18 cellular contexts compared by ENCODE assay signal in genomic region chr1:112721966-112722524, GRCh38. TPM values are rescaled to one million over a fixed set of nuclear protein-coding genes. Genes with fewer than 3 reads are reported as not detected.
DNase-seq lines count a peak whose midpoint lies in the region; ATAC-seq and TF ChIP-seq lines count a peak whose summit lies in the region.
"Had no signal": no experiment of that assay in that cellular context is flagged by ENCODE, and none has a peak within 500 bp of the region (broad histone marks: within the 10 kb centered on the region; RNA-seq: fewer than 3 reads in every experiment).

No MANE protein-coding gene starts in this region.

- no peak overlapping the region for H2AFZ ChIP-seq in H9 (ENCODE audit: low read length)

- peak; percentile 35 for DNase-seq in DMS 273 (lab: John Stamatoyannopoulos, UW; ENCODE audit: unreplicated experiment)
- DNase-seq in DMS 273 treated with DMSO at 0.1 percent for 48 hours (lab: John Stamatoyannopoulos, UW) = no peak
- peak; percentile 28 for DNase-seq in H9
- DNase-seq in endodermal cell = peak; percentile 51
- DNase-seq in neural crest cell (ENCODE audit: low read depth, low spot score) = no peak
- DNase-seq in NCI-H1105 (lab: John Stamatoyannopoulos, UW) = no peak
- DNase-seq in anterior cingulate cortex (lab: John Stamatoyannopoulos, UW) = no peak
- DNase-seq: activated CD4-positive, alpha-beta T cell treated with anti-CD3 and anti-CD28 coated beads, Interleukin-2, amount 50 U/mL, for 4 hours; activated naive CD4-positive, alpha-beta T cell treated with anti-CD3 and anti-CD28 coated beads, Interleukin-2, amount 10 ng/mL, durations not matched to agents 7 days and 5 days; activated T-cell treated with anti-CD3 and anti-CD28 coated beads for 4 hours; colonic mucosa; foreskin melanocyte; NCI-H1694; psoas muscle; stimulated activated CD4-positive, alpha-beta T cell treated with anti-CD3 and anti-CD28 coated beads, Interleukin-12 subunit alpha, Interleukin-12 subunit beta, amount 100 ng/mL, for 4 hours had no signal

- no peak overlapping the region for H2BK15ac ChIP-seq in H9 (ENCODE audit: low read depth, low read length)

- H3K9me3 Mint-ChIP-seq in H9 (no peaks in the 10 kb centered on the region; a peak in 1 of 5 replicates), endodermal cell (no peaks in the 10 kb centered on the region), neural crest cell (no peaks in the 10 kb centered on the region)
- H3K9me3 Mint-ChIP-seq: activated naive CD4-positive, alpha-beta T cell treated with anti-CD3 and anti-CD28 coated beads, Interleukin-2, amount 10 ng/mL, durations not matched to agents 7 days and 5 days had no signal

- no peak overlapping the region for H2BK12ac ChIP-seq in H9 (ENCODE audit: insufficient read length, low read depth, low read length)

- H3K36me3 ChIP-seq in endodermal cell (ENCODE audit: control insufficient read depth, insufficient read depth, low read length) = no peaks in the 10 kb centered on the region
- H3K36me3 ChIP-seq: colonic mucosa, thoracic aorta had no signal

- H3K79me2 ChIP-seq in H9 (ENCODE audit: insufficient read depth, low read length) = no peaks in the 10 kb centered on the region

- H3K27me3 ChIP-seq in H9 (ENCODE audit: insufficient read depth, low read length) (no peaks in the 10 kb centered on the region; the same call in 1 of the 2 replicates), endodermal cell (ENCODE audit: control insufficient read depth, insufficient read depth, low read length, poor library complexity, severe bottlenecking) (peaks cover 28% of the 10 kb centered on the region)
- H3K27me3 ChIP-seq: colonic mucosa had no signal

- no peak overlapping the region for H3K14ac ChIP-seq in H9 (ENCODE audit: insufficient read depth, low read length)

- H4K20me1 ChIP-seq in H9 (ENCODE audit: control insufficient read depth, insufficient read depth, insufficient read length) = no peaks in the 10 kb centered on the region

- H3K27ac Mint-ChIP-seq in H9 (no peak overlapping the region), endodermal cell (no peak overlapping the region), neural crest cell (ENCODE audit: unreplicated experiment) (peak overlapping the region; percentile 99)
- H3K27ac Mint-ChIP-seq: activated naive CD4-positive, alpha-beta T cell treated with anti-CD3 and anti-CD28 coated beads, Interleukin-2, amount 10 ng/mL, durations not matched to agents 7 days and 5 days had no signal

- H3K4me2 ChIP-seq in H9 (ENCODE audit: insufficient read depth, insufficient read length, low read length) = peak overlapping the region; percentile 46

- H3K4me1 ChIP-seq in H9 (ENCODE audit: insufficient read depth, low read length) (peaks cover 4% of the 10 kb centered on the region; the same call in 1 of the 2 replicates), endodermal cell (ENCODE audit: control insufficient read depth, insufficient read depth, low read length) (peaks cover 9% of the 10 kb centered on the region)
- H3K4me1 ChIP-seq: colonic mucosa, psoas muscle had no signal

- no peak overlapping the region for H3K4me3 ChIP-seq in endodermal cell (ENCODE audit: low read length)

- H3K9ac ChIP-seq in H9 (ENCODE audit: extremely low read depth, insufficient read length, low read length) = no peak overlapping the region
- no peak overlapping the region for H3K9ac ChIP-seq in endodermal cell (ENCODE audit: extremely low read depth, low read length, poor library complexity, severe bottlenecking)

- H3K23me2 ChIP-seq in H9 (ENCODE audit: insufficient read length, low read depth, low read length, poor library complexity, severe bottlenecking) = no peaks in the 10 kb centered on the region

- H3K56ac ChIP-seq in H9 (ENCODE audit: insufficient read length, low read depth, low read length) = no peak overlapping the region

- H3K4me1 Mint-ChIP-seq in H9 (peaks cover 24% of the 10 kb centered on the region in 2 experiments), endodermal cell (peaks cover 36% of the 10 kb centered on the region), neural crest cell (peaks cover 37% of the 10 kb centered on the region)

- no peak overlapping the region for H3T11ph ChIP-seq in H9 (ENCODE audit: low read length)

- no peak for ATAC-seq in GM21825 (IDR thresholded peaks at IDR 0.05; ENCODE audit: unreplicated experiment)
- ATAC-seq: psoas muscle had no signal

- H2BK5ac ChIP-seq in H9 (ENCODE audit: insufficient read length, low read length) = no peak overlapping the region

- H3K27ac ChIP-seq in H9 (ENCODE audit: insufficient read length, low read depth, low read length) = no peak overlapping the region
- no peak overlapping the region for H3K27ac ChIP-seq in endodermal cell (ENCODE audit: low read depth, low read length)
- H3K27ac ChIP-seq: 22Rv1, colonic mucosa, psoas muscle, thoracic aorta had no signal

- TF ChIP-seq CTCF in H9 (conservative IDR thresholded peaks at IDR 0.05) = no peak
- TF ChIP-seq CTCF in endodermal cell (conservative IDR thresholded peaks at IDR 0.05) = no peak
- TF ChIP-seq CTCF in neural crest cell (conservative IDR thresholded peaks at IDR 0.05) = no peak

- H3K79me1 ChIP-seq in H9 (ENCODE audit: insufficient read depth, low read depth, low read length, poor library complexity, severe bottlenecking) = no peaks in the 10 kb centered on the region

- H3K4me3 Mint-ChIP-seq in H9 = peak overlapping the region in 1 of 2 experiments; percentile 74; a peak in 2 of 5 replicates
- peak overlapping the region; percentile 45 for H3K4me3 Mint-ChIP-seq in endodermal cell
- H3K4me3 Mint-ChIP-seq in neural crest cell = peak overlapping the region; percentile 89

- peaks cover 59% of the 10 kb centered on the region for H3K27me3 Mint-ChIP-seq in H9 (ENCODE audit: low read depth)
- H3K27me3 Mint-ChIP-seq in endodermal cell (ENCODE audit: insufficient read depth) = peaks cover 55% of the 10 kb centered on the region
- H3K27me3 Mint-ChIP-seq in neural crest cell (ENCODE audit: low read depth) = peaks cover 13% of the 10 kb centered on the region

- no peak overlapping the region for H3K4ac ChIP-seq in H9 (ENCODE audit: low read depth, low read length)

- no peak overlapping the region for H2AK5ac ChIP-seq in H9 (ENCODE audit: insufficient read length, low read length)

- H3K23ac ChIP-seq in H9 (ENCODE audit: insufficient read length, low read depth, low read length) = no peak overlapping the region

- H3K36me3 Mint-ChIP-seq in H9 (ENCODE audit: insufficient read depth in 1 of 3, low read depth in 3 of 3) (no peaks in the 10 kb centered on the region), endodermal cell (ENCODE audit: low read depth) (no peaks in the 10 kb centered on the region), neural crest cell (ENCODE audit: low read depth) (no peaks in the 10 kb centered on the region)
- H3K36me3 Mint-ChIP-seq: activated naive CD4-positive, alpha-beta T cell treated with anti-CD3 and anti-CD28 coated beads, Interleukin-2, amount 10 ng/mL, durations not matched to agents 7 days and 5 days had no signal

- WGBS in H9 (ENCODE audit: extremely low coverage, insufficient read length, low lambda C conversion rate) = no CpG with 5 or more reads among the region's 10 CpGs
- 78 to 87% methylated on average over 7 to 10 of the region's 10 CpGs for WGBS in endodermal cell (ENCODE audit: insufficient coverage in 1 of 2, insufficient read length in 1 of 2), 2 experiments

- no peak overlapping the region for H4K8ac ChIP-seq in H9 (replicated peaks; ENCODE audit: insufficient read length, low read depth, low read length)

- no peak overlapping the region for H2BK20ac ChIP-seq in H9 (ENCODE audit: low read depth, low read length, poor library complexity, severe bottlenecking)

- H2BK120ac ChIP-seq in H9 (ENCODE audit: low read depth, low read length, poor library complexity, severe bottlenecking) = no peak overlapping the region

- no peak overlapping the region for H4K5ac ChIP-seq in H9 (ENCODE audit: insufficient read length, low read depth, low read length)

- H3K18ac ChIP-seq in H9 (ENCODE audit: insufficient read length, low read depth, low read length) = no peak overlapping the region

- H3K9me3 ChIP-seq in H9 (ENCODE audit: control insufficient read depth, low read depth, low read length) = no peaks in the 10 kb centered on the region
- no peaks in the 10 kb centered on the region for H3K9me3 ChIP-seq in endodermal cell (ENCODE audit: control insufficient read depth, low read length)
- H3K9me3 ChIP-seq: colonic mucosa, psoas muscle, thoracic aorta had no signal

- H4K91ac ChIP-seq in H9 (ENCODE audit: insufficient read length, low read depth, low read length) = no peak overlapping the region

RNA-seq across cellular contexts. Expression of gene PPM1J, which starts 6.9 kb away (rescaled TPM):
- total RNA-seq in H9 (2021) = 12.7 and 13.2 TPM in 2 replicates
- total RNA-seq in endodermal cell = 1 to 10 TPM; 3.1 to 5.7 TPM
- polyA plus RNA-seq in endodermal cell (2013, experiment 1 of 2) = 3.6 TPM
- polyA plus RNA-seq in endodermal cell (2013, experiment 2 of 2) = 1.7 TPM
- 1.1 and 1.4 TPM in 2 replicates for total RNA-seq in neural crest cell

RNA-seq across cellular contexts. Expression of gene RHOC, which starts 15.1 kb away (rescaled TPM):
- 68.9 and 78.2 TPM in 2 replicates for total RNA-seq in H9 (2021)
- 100 to 1,000 TPM; 168 to 171 TPM for total RNA-seq in endodermal cell
- 115 TPM for polyA plus RNA-seq in endodermal cell (2013, experiment 1 of 2)
- 123 TPM for polyA plus RNA-seq in endodermal cell (2013, experiment 2 of 2)
- total RNA-seq in neural crest cell = 114 and 125 TPM in 2 replicates

RNA-seq across cellular contexts. Expression of gene MOV10, which starts 47.6 kb away (rescaled TPM):
- 77.8 and 80.4 TPM in 2 replicates for total RNA-seq in H9 (2021)
- 100 to 1,000 TPM; 113 to 124 TPM for total RNA-seq in endodermal cell
- 47.9 TPM for polyA plus RNA-seq in endodermal cell (2013, experiment 1 of 2)
- polyA plus RNA-seq in endodermal cell (2013, experiment 2 of 2) = 41.0 TPM
- 74.9 and 77.2 TPM in 2 replicates for total RNA-seq in neural crest cell

Comparison
In these comparisons a context has a peak if more than half of its experiments do, and no peak if none do; other contexts are left out.
1. DNase-seq: peak in DMS 273 (single experiment), H9 (single experiment) and endodermal cell (single experiment); none in DMS 273 treated with DMSO at 0.1 percent for 48 hours (single experiment), neural crest cell (single experiment), NCI-H1105 (single experiment) and anterior cingulate cortex (0 of 58).